ENCODE assay signal across 32 cellular contexts in genomic region chr7:39525926-39526325, GRCh38.
"Had no signal": no experiment of that assay in that cellular context is flagged by ENCODE, and none has a peak within 500 bp of the region (broad histone marks: within the 10 kb centered on the region; RNA-seq: fewer than 3 reads in every experiment).

No MANE protein-coding gene starts in this region.

- H3K27me3 ChIP-seq: pancreas, sigmoid colon, upper lobe of left lung, vagina had no signal

- H3K27ac Mint-ChIP-seq: activated B cell treated with CpG ODN at 0.5 μM for 24 hours; activated CD8-positive, alpha-beta T cell treated with anti-CD3 and anti-CD28 coated beads for 36 hours; activated naive CD4-positive, alpha-beta T cell treated with anti-CD3 and anti-CD28 coated beads, Interleukin-2, amount 50 U/mL, for 72 hours; brain; immature natural killer cell; naive thymus-derived CD8-positive, alpha-beta T cell; stimulated activated memory B cell treated with anti-CD40 and anti-IgM and Interleukin-4, amounts not matched to agents 10 μg/mL and 1 μg/mL and 100 μg/mL, for 72 hours; stimulated activated naive CD8-positive, alpha-beta T cell treated with anti-CD3 and anti-CD28 coated beads, Interleukin-15, amount 100 ng/mL, for 72 hours; T-helper 2 cell treated with Interferon-gamma antibody and Interleukin-4, amounts not matched to agents 5 μg/mL and 100 μg/mL, for 36 hours had no signal

- H3K4me3 ChIP-seq: esophagus muscularis mucosa, heart left ventricle, pancreas, prostate gland, sigmoid colon, smooth muscle cell, upper lobe of left lung, vagina had no signal

- ATAC-seq: activated CD8-positive, alpha-beta T cell treated with anti-CD3 and anti-CD28 coated beads for 36 hours; activated naive CD4-positive, alpha-beta T cell treated with anti-CD3 and anti-CD28 coated beads, Interleukin-2, amount 50 U/mL, for 72 hours; heart left ventricle; naive thymus-derived CD8-positive, alpha-beta T cell; pancreas; stimulated activated memory B cell treated with anti-CD40 and anti-IgM and Interleukin-4, amounts not matched to agents 10 μg/mL and 1 μg/mL and 100 μg/mL, for 72 hours; stimulated activated naive CD8-positive, alpha-beta T cell treated with anti-CD3 and anti-CD28 coated beads, Interleukin-15, amount 100 ng/mL, for 72 hours had no signal

- H3K9me3 ChIP-seq: esophagus muscularis mucosa, heart left ventricle, pancreas, prostate gland, sigmoid colon, upper lobe of left lung, vagina had no signal

- H3K4me3 Mint-ChIP-seq: activated B cell treated with CpG ODN at 0.5 μM for 24 hours; activated CD8-positive, alpha-beta T cell treated with anti-CD3 and anti-CD28 coated beads for 36 hours; brain; immature natural killer cell; naive thymus-derived CD8-positive, alpha-beta T cell; neural crest cell; stimulated activated memory B cell treated with anti-CD40 and anti-IgM and Interleukin-4, amounts not matched to agents 10 μg/mL and 1 μg/mL and 100 μg/mL, for 72 hours; stimulated activated naive CD8-positive, alpha-beta T cell treated with anti-CD3 and anti-CD28 coated beads, Interleukin-15, amount 100 ng/mL, for 72 hours; T-helper 2 cell treated with Interferon-gamma antibody and Interleukin-4, amounts not matched to agents 5 μg/mL and 100 μg/mL, for 36 hours had no signal

- H3K36me3 Mint-ChIP-seq: activated naive CD4-positive, alpha-beta T cell treated with anti-CD3 and anti-CD28 coated beads, Interleukin-2, amount 50 U/mL, for 72 hours; brain; immature natural killer cell; naive thymus-derived CD8-positive, alpha-beta T cell; stimulated activated memory B cell treated with anti-CD40 and anti-IgM and Interleukin-4, amounts not matched to agents 10 μg/mL and 1 μg/mL and 100 μg/mL, for 72 hours had no signal

- H3K4me1 ChIP-seq: esophagus muscularis mucosa, heart left ventricle, pancreas, prostate gland, sigmoid colon, upper lobe of left lung, vagina had no signal

- H3K36me3 ChIP-seq: esophagus muscularis mucosa, heart left ventricle, pancreas, prostate gland, sigmoid colon, upper lobe of left lung, vagina had no signal

- H3K9me3 Mint-ChIP-seq: activated B cell treated with CpG ODN at 0.5 μM for 24 hours; activated CD8-positive, alpha-beta T cell treated with anti-CD3 and anti-CD28 coated beads for 36 hours; activated naive CD4-positive, alpha-beta T cell treated with anti-CD3 and anti-CD28 coated beads, Interleukin-2, amount 50 U/mL, for 72 hours; brain; immature natural killer cell; neural crest cell; stimulated activated memory B cell treated with anti-CD40 and anti-IgM and Interleukin-4, amounts not matched to agents 10 μg/mL and 1 μg/mL and 100 μg/mL, for 72 hours; stimulated activated naive CD8-positive, alpha-beta T cell treated with anti-CD3 and anti-CD28 coated beads, Interleukin-15, amount 100 ng/mL, for 72 hours; T-helper 2 cell treated with Interferon-gamma antibody and Interleukin-4, amounts not matched to agents 5 μg/mL and 100 μg/mL, for 36 hours had no signal

- FAIRE-seq: endothelial cell of umbilical vein, pancreas had no signal

- H3K27ac ChIP-seq: esophagus muscularis mucosa, heart left ventricle, pancreas, prostate gland, sigmoid colon, upper lobe of left lung, vagina had no signal

- H3K4me2 ChIP-seq: smooth muscle cell had no signal

- H3K4me1 Mint-ChIP-seq: activated B cell treated with CpG ODN at 0.5 μM for 24 hours; immature natural killer cell; naive thymus-derived CD8-positive, alpha-beta T cell; stimulated activated memory B cell treated with anti-CD40 and anti-IgM and Interleukin-4, amounts not matched to agents 10 μg/mL and 1 μg/mL and 100 μg/mL, for 72 hours; stimulated activated naive CD8-positive, alpha-beta T cell treated with anti-CD3 and anti-CD28 coated beads, Interleukin-15, amount 100 ng/mL, for 72 hours had no signal

- DNase-seq: activated B cell treated with CpG ODN at 0.5 μM for 24 hours; activated CD4-positive, alpha-beta T cell treated with anti-CD3 and anti-CD28 coated beads, Interleukin-2, amount 50 U/mL, for 1 hour; activated CD8-positive, alpha-beta T cell treated with anti-CD3 and anti-CD28 coated beads for 36 hours; activated naive CD4-positive, alpha-beta T cell; activated T-cell treated with anti-CD3 and anti-CD28 coated beads, Interleukin-2, amount 50 U/mL, for 48 hours; anterior cingulate cortex; central memory CD4-positive, alpha-beta T cell; heart left ventricle; hypothalamus; immature natural killer cell; midbrain; naive thymus-derived CD8-positive, alpha-beta T cell; nucleus accumbens; pancreas; sigmoid colon; stimulated activated CD4-positive, alpha-beta T cell treated with anti-CD3 and anti-CD28 coated beads, Interleukin-1b, Interleukin-23, amount 100 ng/mL, for 48 hours; stimulated activated CD4-positive, alpha-beta T cell treated with anti-CD3 and anti-CD28 coated beads, Interleukin-4, amount 100 ng/mL, for 4 hours; stimulated activated CD8-positive, alpha-beta memory T cell treated with anti-CD3 and anti-CD28 coated beads, Interleukin-4, amount 100 ng/mL, for 48 hours; stimulated activated naive CD8-positive, alpha-beta T cell treated with anti-CD3 and anti-CD28 coated beads, Interleukin-15, amount 100 ng/mL, for 72 hours; substantia nigra; T-helper 1 cell; upper lobe of left lung had no signal
